ENCODE assay signal across 24 cellular contexts in genomic region chr11:75306529-75306928, GRCh38. TPM values are rescaled to one million over a fixed set of nuclear protein-coding genes. Genes with fewer than 3 reads are reported as not detected.
A peak's percentile ranks its signal among the peaks of the same experiment; 100 is the strongest.
DNase-seq lines count a peak whose midpoint lies in the region; ATAC-seq and TF ChIP-seq lines count a peak whose summit lies in the region.
"Had no signal": no experiment of that assay in that cellular context is flagged by ENCODE, and none has a peak within 500 bp of the region (broad histone marks: within the 10 kb centered on the region; RNA-seq: fewer than 3 reads in every experiment).

No MANE protein-coding gene starts in this region.

- no peaks in the 10 kb centered on the region for H3K27me3 ChIP-seq in right atrium auricular region
- peaks cover 0 to 2% (median 0%) of the 10 kb centered on the region in 3 donors for H3K27me3 ChIP-seq in psoas muscle (ENCODE audit: insufficient read depth in 3 of 3, low read length in 2 of 3)
- H3K27me3 ChIP-seq: MG63 had no signal

- H3K4me1 ChIP-seq in right atrium auricular region = peaks cover 0 to 64% of the 10 kb centered on the region in 2 donors
- H3K4me1 ChIP-seq in psoas muscle = peaks cover 8% of the 10 kb centered on the region

- peaks cover 34% of the 10 kb centered on the region for H3K4me1 Mint-ChIP-seq in stimulated activated naive CD8-positive, alpha-beta T cell treated with anti-CD3 and anti-CD28 coated beads, Interleukin-15, amount 100 ng/mL, for 72 hours
- H3K4me1 Mint-ChIP-seq: IgD-negative memory B cell; stimulated activated naive B cell treated with anti-CD40 and anti-IgM and Interleukin-4, amounts not matched to agents 10 μg/mL and 1 μg/mL and 100 μg/mL, for 72 hours had no signal

- H3K4me3 ChIP-seq in right atrium auricular region (peak overlapping the region; percentile 19 to 34), psoas muscle (peak overlapping the region; percentile 29)
- H3K4me3 ChIP-seq: MG63 had no signal

- no peaks in the 10 kb centered on the region for H3K9me3 ChIP-seq in right atrium auricular region
- H3K9me3 ChIP-seq in psoas muscle = no peaks in the 10 kb centered on the region
- H3K9me3 ChIP-seq: MG63 had no signal

- H3K36me3 ChIP-seq in right atrium auricular region (no peaks in the 10 kb centered on the region), psoas muscle (ENCODE audit: insufficient read depth in 1 of 2, low read depth in 1 of 2) (no peaks in the 10 kb centered on the region)
- H3K36me3 ChIP-seq: MG63 had no signal

- intact Hi-C loops in psoas muscle (cut with DNase I) = no loop called here

- no peak for DNase-seq in stimulated activated naive CD8-positive, alpha-beta T cell treated with anti-CD3 and anti-CD28 coated beads, Interleukin-15, amount 100 ng/mL, for 72 hours
- DNase-seq in stimulated activated naive CD8-positive, alpha-beta T cell treated with anti-CD3 and anti-CD28 coated beads, Interleukin-15, Interleukin-2, amounts not matched to agents 100 U/mL and 50 U/mL, for 24 hours = no peak
- no peak for DNase-seq in right atrium auricular region (ENCODE audit: low spot score)
- DNase-seq in psoas muscle = peak in 1 of 2 donors; percentile 45
- DNase-seq in NCI-H1930 (lab: John Stamatoyannopoulos, UW) = no peak
- DNase-seq in middle frontal gyrus (ENCODE audit: extremely low spot score, low spot score) = no peak
- no peak for DNase-seq in germinal center (ENCODE audit: low spot score)
- DNase-seq: activated CD8-positive, alpha-beta memory T cell treated with anti-CD3 and anti-CD28 coated beads, Interleukin-2, amount 50 U/mL, for 48 hours; activated effector memory CD4-positive, alpha-beta T cell treated with Interleukin-2 at 50 U/mL for 16 hours; amniotic stem cell; central memory CD4-positive, alpha-beta T cell; DMS53; effector CD8-positive, alpha-beta T cell; mesendoderm; MG63; NCI-H1436 treated with DMSO at 0.1 percent for 48 hours; NCI-H2171 treated with DMSO at 0.1 percent for 48 hours; NCI-H774; OCI-M1; SHP77 treated with DMSO at 0.1 percent for 48 hours; stimulated activated naive B cell treated with anti-CD40 and anti-IgM and Interleukin-4, amounts not matched to agents 10 μg/mL and 1 μg/mL and 100 μg/mL, for 72 hours; T-cell had no signal

- no peak for ATAC-seq in stimulated activated naive CD8-positive, alpha-beta T cell treated with anti-CD3 and anti-CD28 coated beads, Interleukin-15, amount 100 ng/mL, for 72 hours
- ATAC-seq in stimulated activated naive CD8-positive, alpha-beta T cell treated with anti-CD3 and anti-CD28 coated beads, Interleukin-15, Interleukin-2, amounts not matched to agents 100 U/mL and 50 U/mL, for 24 hours = no peak
- no peak for ATAC-seq in psoas muscle
- ATAC-seq in GM19023 (IDR thresholded peaks at IDR 0.05; ENCODE audit: unreplicated experiment) = no peak
- ATAC-seq: stimulated activated naive B cell treated with anti-CD40 and anti-IgM and Interleukin-4, amounts not matched to agents 10 μg/mL and 1 μg/mL and 100 μg/mL, for 72 hours; T-cell had no signal

- no peaks in the 10 kb centered on the region for H3K27me3 Mint-ChIP-seq in stimulated activated naive CD8-positive, alpha-beta T cell treated with anti-CD3 and anti-CD28 coated beads, Interleukin-15, amount 100 ng/mL, for 72 hours
- H3K27me3 Mint-ChIP-seq: stimulated activated naive B cell treated with anti-CD40 and anti-IgM and Interleukin-4, amounts not matched to agents 10 μg/mL and 1 μg/mL and 100 μg/mL, for 72 hours; T-cell had no signal

- peak overlapping the region; percentile 38 to 87 for H3K27ac Mint-ChIP-seq in stimulated activated naive CD8-positive, alpha-beta T cell treated with anti-CD3 and anti-CD28 coated beads, Interleukin-15, amount 100 ng/mL, for 72 hours
- H3K27ac Mint-ChIP-seq: IgD-negative memory B cell; stimulated activated naive B cell treated with anti-CD40 and anti-IgM and Interleukin-4, amounts not matched to agents 10 μg/mL and 1 μg/mL and 100 μg/mL, for 72 hours had no signal

- no peaks in the 10 kb centered on the region for H3K9me3 Mint-ChIP-seq in stimulated activated naive CD8-positive, alpha-beta T cell treated with anti-CD3 and anti-CD28 coated beads, Interleukin-15, amount 100 ng/mL, for 72 hours
- H3K9me3 Mint-ChIP-seq: IgD-negative memory B cell; stimulated activated naive B cell treated with anti-CD40 and anti-IgM and Interleukin-4, amounts not matched to agents 10 μg/mL and 1 μg/mL and 100 μg/mL, for 72 hours; T-cell had no signal

- H3K27ac ChIP-seq in right atrium auricular region (peak overlapping the region; percentile 46 to 48), psoas muscle (no peak overlapping the region)

- TF ChIP-seq CTCF in right atrium auricular region (IDR thresholded peaks at IDR 0.05) (no peak), psoas muscle (IDR thresholded peaks at IDR 0.05) (no peak)

- 76 to 84% (median 78%) methylated on average over 10 of the region's 10 CpGs for WGBS in psoas muscle, 3 donors

- H3K4me3 Mint-ChIP-seq in stimulated activated naive CD8-positive, alpha-beta T cell treated with anti-CD3 and anti-CD28 coated beads, Interleukin-15, amount 100 ng/mL, for 72 hours = no peak overlapping the region
- H3K4me3 Mint-ChIP-seq: IgD-negative memory B cell; stimulated activated naive B cell treated with anti-CD40 and anti-IgM and Interleukin-4, amounts not matched to agents 10 μg/mL and 1 μg/mL and 100 μg/mL, for 72 hours; T-cell had no signal

RNA-seq across cellular contexts. Expression of gene ARRB1, which starts 44.9 kb away (rescaled TPM):
- total RNA-seq in right atrium auricular region (10 to 100 TPM; 19.4 to 22.9 TPM), psoas muscle (10 to 100 TPM in 1 of 4 donors, 1 to 10 TPM in 3; 7.4 to 17.3 (median 9.0) TPM)
- 1 to 10 TPM; 3.6 to 3.8 (median 3.8) TPM for polyA plus RNA-seq in psoas muscle
